ENCODE assay signal across 11 cellular contexts in the genomic region with DNA sequence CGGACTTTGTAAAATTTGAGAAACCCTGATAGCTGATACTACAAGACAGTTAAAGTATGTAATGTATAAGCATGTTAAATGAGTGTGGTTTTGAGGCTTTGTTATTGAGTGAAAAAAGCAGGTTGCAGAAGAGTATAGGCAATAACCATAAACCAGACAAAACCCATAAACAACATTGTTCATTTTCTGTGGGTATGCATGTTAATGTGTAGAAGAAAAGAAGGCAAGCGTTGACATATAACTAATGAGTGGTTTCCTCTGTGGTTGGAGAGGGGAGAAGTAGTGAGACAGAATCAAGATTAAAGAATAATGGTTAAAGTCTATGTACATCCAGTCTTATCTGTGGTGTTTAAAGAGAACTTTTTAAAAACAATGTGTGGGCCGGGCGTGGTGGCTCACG. TPM values are rescaled to one million over a fixed set of nuclear protein-coding genes. Genes with fewer than 3 reads are reported as not detected.
DNase-seq lines count a peak whose midpoint lies in the region; ATAC-seq and TF ChIP-seq lines count a peak whose summit lies in the region.
"Had no signal": no experiment of that assay in that cellular context is flagged by ENCODE, and none has a peak within 500 bp of the region (broad histone marks: within the 10 kb centered on the region; RNA-seq: fewer than 3 reads in every experiment).

No MANE protein-coding gene starts in this region.

- H3K27ac ChIP-seq in HUES6 (ENCODE audit: low read depth, low read length): 0 out of 2 replicates have a peak overlapping the region, but pooled peaks have one; percentile 23
- no peak overlapping the region for H3K27ac ChIP-seq in uterus
- H3K27ac ChIP-seq: neutrophil had no signal

- H3K9ac ChIP-seq in HUES6 (ENCODE audit: low read length): no peak overlapping the region

- H3K27me3 ChIP-seq in HUES6 (ENCODE audit: control insufficient read depth, insufficient read depth, low read length): no peaks in the 10 kb centered on the region
- H3K27me3 ChIP-seq in uterus: no peaks in the 10 kb centered on the region
- H3K27me3 ChIP-seq: neutrophil had no signal

- no peaks in the 10 kb centered on the region for H3K9me3 ChIP-seq in HUES6 (ENCODE audit: control insufficient read depth, insufficient read depth, low read depth, low read length)
- H3K9me3 ChIP-seq in uterus: no peaks in the 10 kb centered on the region
- H3K9me3 ChIP-seq: neutrophil had no signal

- ATAC-seq in GM18508 (IDR thresholded peaks at IDR 0.05; ENCODE audit: insufficient read depth, unreplicated experiment) (peak; percentile 86), GM21619 (IDR thresholded peaks at IDR 0.05; ENCODE audit: unreplicated experiment) (peak; percentile 90), GM21723 (IDR thresholded peaks at IDR 0.05; ENCODE audit: unreplicated experiment) (no peak), GM18517 (IDR thresholded peaks at IDR 0.05; ENCODE audit: unreplicated experiment) (no peak)

- DNase-seq in central memory CD4-positive, alpha-beta T cell: peak; percentile 43
- DNase-seq in uterus (no peak), NCI-H1048 (lab: John Stamatoyannopoulos, UW) (no peak)
- DNase-seq: activated B cell treated with CpG ODN at 0.5 μM for 24 hours, DMS79 had no signal

- H3K4me1 ChIP-seq in HUES6 (ENCODE audit: control insufficient read depth, insufficient read depth, low read length) (peaks cover 3% of the 10 kb centered on the region; the same call in 1 of the 2 replicates), uterus (no peaks in the 10 kb centered on the region)

- TF ChIP-seq CTCF in uterus (IDR thresholded peaks at IDR 0.05): no peak

- H3K4me3 ChIP-seq in HUES6 (ENCODE audit: low read depth, low read length): no peak overlapping the region
- H3K4me3 ChIP-seq in uterus: no peak overlapping the region

- TF ChIP-seq POLR2A in uterus (IDR thresholded peaks at IDR 0.05): no peak

- intact Hi-C loops in uterus (cut with DNase I; ENCODE audit: low total_unique reads): no loop called here

- peaks cover 86% of the 10 kb centered on the region for H3K36me3 ChIP-seq in HUES6 (ENCODE audit: control insufficient read depth, insufficient read depth, low read length)
- no peaks in the 10 kb centered on the region for H3K36me3 ChIP-seq in uterus

RNA-seq across cellular contexts. Expression of a gene that starts 26.2 kb away (rescaled TPM):
- total RNA-seq in uterus: 10 to 100 TPM; 39.5 to 92.9 (median 63.8) TPM

Comparison
In these comparisons a context has a peak if more than half of its experiments do, and no peak if none do; other contexts are left out.
1. ATAC-seq: peak in GM18508 (single experiment) and GM21619 (single experiment); none in GM21723 (single experiment) and GM18517 (single experiment).